ENCODE assay signal across 8 cellular contexts in genomic region chr7:74002474-74003017, GRCh38. TPM values are rescaled to one million over a fixed set of nuclear protein-coding genes. Genes with fewer than 3 reads are reported as not detected.
DNase-seq lines count a peak whose midpoint lies in the region; ATAC-seq and TF ChIP-seq lines count a peak whose summit lies in the region.

No MANE protein-coding gene starts in this region.

- ATAC-seq in GM19455 (IDR thresholded peaks at IDR 0.05; ENCODE audit: unreplicated experiment): no peak

- DNase-seq in AG09309 (ENCODE audit: low read depth) (peak; percentile 39), HS-5 (ENCODE audit: low read depth) (peak; percentile 57), kidney glomerular epithelial cell (lab: John Stamatoyannopoulos, UW) (peak; percentile 65), NAMALWA (ENCODE audit: low spot score) (no peak), GM10248 (ENCODE audit: extremely low spot score) (no peak), A673 (ENCODE audit: low spot score) (no peak)
- peak; percentile 38 to 44 for DNase-seq in activated T-cell treated with anti-CD3 and anti-CD28 coated beads, Interleukin-2, amount 50 U/mL, for 48 hours

- POLR2A ChIA-PET in GM10248 (lab: Yijun Ruan, JAX) (no interaction called here), A673 (lab: Charles Lee; ENCODE audit: low non-redundant PET) (interaction anchor here (0.5 kb wide), 1 partner anchor 28 kb away, joined by 6 read pairs; no protein-coding TSS in a partner anchor)

- intact Hi-C loops in A673 (cut with micrococcal nuclease; ENCODE audit: unreplicated experiment): no loop called here

- CTCF ChIA-PET in GM10248 (lab: Yijun Ruan, JAX): interaction anchor here (1.9 kb wide), 1 partner anchor 24 kb away, joined by 11 read pairs; no protein-coding TSS in a partner anchor
- CTCF ChIA-PET in A673 (lab: Charles Lee): no interaction called here

- TF ChIP-seq CTCF in AG09309 (IDR thresholded peaks at IDR 0.05; ENCODE audit: control insufficient read depth, insufficient read depth, low read depth, low read length, missing control alignments): no peak
- TF ChIP-seq CTCF in GM10248 (IDR thresholded peaks at IDR 0.05; ENCODE audit: control extremely low read depth, extremely low read depth, low read depth, missing control alignments): no peak
- no peak for TF ChIP-seq CTCF in A673 (conservative IDR thresholded peaks at IDR 0.05; ENCODE audit: low read depth, low read length)

- H3K4me3 ChIP-seq in AG09309 (ENCODE audit: control insufficient read depth, low read depth, low read length) (no peak overlapping the region), A673 (ENCODE audit: low read depth, low read length, poor library complexity, severe bottlenecking) (no peak overlapping the region)

- no TSS peak for BruUV-seq in A673 (replicated peaks; lab: Mats Ljungman, UMichigan)

- no peaks in the 10 kb centered on the region for H3K36me3 ChIP-seq in A673 (ENCODE audit: insufficient read depth, low read length, poor library complexity, severe bottlenecking)

- H3K9me3 ChIP-seq in A673 (ENCODE audit: low read depth, low read length, poor library complexity, severe bottlenecking): no peaks in the 10 kb centered on the region

- H3K27ac ChIP-seq in A673 (ENCODE audit: low read depth, low read length, poor library complexity, severe bottlenecking): no peak overlapping the region

- H3K27me3 ChIP-seq in A673 (replicated peaks; ENCODE audit: insufficient read depth, low read depth, low read length, poor library complexity): no peaks in the 10 kb centered on the region

- H3K4me1 ChIP-seq in A673 (ENCODE audit: insufficient read depth, low read length, poor library complexity, severe bottlenecking): no peaks in the 10 kb centered on the region

RNA-seq across cellular contexts. Expression of gene ELN, which starts 25.4 kb away (rescaled TPM):
- total RNA-seq in A673 (2021): 47.6 and 65.9 TPM in 2 replicates

Comparison
In these comparisons a context has a peak if more than half of its experiments do, and no peak if none do; other contexts are left out.
1. DNase-seq: peak in AG09309 (single experiment), HS-5 (single experiment), activated T-cell treated with anti-CD3 and anti-CD28 coated beads, Interleukin-2, amount 50 U/mL, for 48 hours (2 of 2) and kidney glomerular epithelial cell (single experiment); none in NAMALWA (single experiment), GM10248 (single experiment) and A673 (single experiment).